Comparison of ENCODE assay signal across 18 cellular contexts in the genomic region with DNA sequence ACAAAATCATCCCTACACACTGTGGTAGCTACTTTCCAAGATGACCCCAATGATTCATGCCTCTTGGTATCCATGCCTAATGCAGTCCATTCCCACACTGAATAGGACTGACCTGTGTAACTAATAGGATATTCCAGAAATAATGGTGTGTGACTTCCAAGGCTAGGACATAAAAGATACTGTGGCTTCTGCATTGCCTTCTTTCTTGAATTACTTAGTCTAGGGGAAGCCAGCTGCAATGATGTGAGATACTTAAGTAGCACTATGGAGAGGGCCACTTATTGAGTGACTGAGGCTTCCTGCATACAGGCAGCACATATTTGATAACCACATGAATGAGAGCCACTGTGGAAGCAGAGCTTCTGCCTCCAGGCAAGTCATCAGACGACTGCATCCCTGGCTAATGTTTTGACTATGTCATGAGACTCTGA. TPM values are rescaled to one million over a fixed set of nuclear protein-coding genes. Genes with fewer than 3 reads are reported as not detected.
DNase-seq lines count a peak whose midpoint lies in the region; ATAC-seq and TF ChIP-seq lines count a peak whose summit lies in the region.
"Had no signal": no experiment of that assay in that cellular context is flagged by ENCODE, and none has a peak within 500 bp of the region (broad histone marks: within the 10 kb centered on the region; RNA-seq: fewer than 3 reads in every experiment).

No MANE protein-coding gene starts in this region.

- in situ Hi-C loops in ACHN (cut with HindIII; ENCODE audit: low pct_ligation_motif_present, low pct_unique_long_range_greater_than_20kb, low sequenced_read_pairs): no loop called here

- TF ChIP-seq CTCF in WTC11 (IDR thresholded peaks at IDR 0.05) (no peak), RWPE1 (conservative IDR thresholded peaks at IDR 0.05; ENCODE audit: low read depth) (no peak), spleen (IDR thresholded peaks at IDR 0.05 in 8 of 11, conservative IDR thresholded peaks at IDR 0.05 in 3 of 11) (no peak)

- intact Hi-C loops in spleen (cut with DNase I; ENCODE audit: low total_unique reads): no loop called here

- peaks cover 0 to 15% (median 0%) of the 10 kb centered on the region in 6 donors for H3K36me3 ChIP-seq in spleen
- H3K36me3 ChIP-seq: vagina had no signal

- DNase-seq in ACHN (peak; percentile 31), GM04503 (ENCODE audit: low read depth) (peak; percentile 70), WTC11 (ENCODE audit: low spot score) (no peak), kidney glomerular epithelial cell (lab: John Stamatoyannopoulos, UW) (peak; percentile 43), RWPE1 (ENCODE audit: low spot score) (no peak), GF-D8 (lab: John Stamatoyannopoulos, UW) (no peak), spleen (no peak)
- DNase-seq: activated effector memory CD4-positive, alpha-beta T cell treated with anti-CD3 and anti-CD28 coated beads, Interleukin-2, amount 50 U/mL, for 16 hours; central memory CD4-positive, alpha-beta T cell; MM.1S; NCI-H2171 treated with DMSO at 0.1 percent for 48 hours; retina; stimulated activated CD4-positive, alpha-beta T cell treated with anti-CD3 and anti-CD28 coated beads, Interleukin-2, amount 100 ng/mL, for 48 hours; T-cell had no signal

- 0 out of 2 replicates have a peak overlapping the region, but pooled peaks have one; percentile 21 for H3K27ac Mint-ChIP-seq in WTC11
- H3K27ac Mint-ChIP-seq: stimulated activated memory B cell treated with anti-CD40 and anti-IgM and Interleukin-4, amounts not matched to agents 10 μg/mL and 1 μg/mL and 100 μg/mL, for 72 hours; T-cell had no signal

- H3K4me1 ChIP-seq in spleen: peaks cover 0 to 9% (median 1%) of the 10 kb centered on the region in 6 donors
- H3K4me1 ChIP-seq: vagina had no signal

- no peak overlapping the region for H3K4me3 ChIP-seq in spleen
- H3K4me3 ChIP-seq: vagina had no signal

- ATAC-seq in WTC11: no peak
- ATAC-seq in HG03135 (IDR thresholded peaks at IDR 0.05; ENCODE audit: unreplicated experiment): no peak
- ATAC-seq: stimulated activated memory B cell treated with anti-CD40 and anti-IgM and Interleukin-4, amounts not matched to agents 10 μg/mL and 1 μg/mL and 100 μg/mL, for 72 hours; T-cell had no signal

- no peak overlapping the region for H3K4me3 Mint-ChIP-seq in WTC11
- H3K4me3 Mint-ChIP-seq: stimulated activated memory B cell treated with anti-CD40 and anti-IgM and Interleukin-4, amounts not matched to agents 10 μg/mL and 1 μg/mL and 100 μg/mL, for 72 hours; T-cell had no signal

- POLR2A ChIA-PET in WTC11 (lab: Charles Lee) (no interaction called here), RWPE1 (lab: Yijun Ruan, JAX; ENCODE audit: low non-redundant PET) (no interaction called here)

- no peaks in the 10 kb centered on the region for H3K9me3 ChIP-seq in spleen
- H3K9me3 ChIP-seq: vagina had no signal

- no peak for TF ChIP-seq POLR2A in spleen (IDR thresholded peaks at IDR 0.05)

- no peaks in the 10 kb centered on the region for H3K27me3 Mint-ChIP-seq in WTC11 (ENCODE audit: low read depth)
- H3K27me3 Mint-ChIP-seq: stimulated activated memory B cell treated with anti-CD40 and anti-IgM and Interleukin-4, amounts not matched to agents 10 μg/mL and 1 μg/mL and 100 μg/mL, for 72 hours; T-cell had no signal

- H3K4me1 Mint-ChIP-seq in WTC11: peaks cover 53% of the 10 kb centered on the region

- CTCF ChIA-PET in WTC11 (lab: Charles Lee): interaction anchor here (0.8 to 1.3 kb wide), 2 partner anchors 10 to 526 kb away, joined by 3 to 5 read pairs; no protein-coding TSS in a partner anchor
- CTCF ChIA-PET in RWPE1 (lab: Yijun Ruan, JAX): interaction anchor here (0.6 kb wide), 2 partner anchors 198 to 279 kb away, joined by 3 to 4 read pairs; no protein-coding TSS in a partner anchor

- H3K9me3 Mint-ChIP-seq in WTC11: no peaks in the 10 kb centered on the region
- H3K9me3 Mint-ChIP-seq: stimulated activated memory B cell treated with anti-CD40 and anti-IgM and Interleukin-4, amounts not matched to agents 10 μg/mL and 1 μg/mL and 100 μg/mL, for 72 hours; T-cell had no signal

- no peaks in the 10 kb centered on the region for H3K27me3 ChIP-seq in spleen (replicated peaks in 1 of 7)
- H3K27me3 ChIP-seq: vagina had no signal

- H3K36me3 Mint-ChIP-seq in WTC11: no peaks in the 10 kb centered on the region

- WGBS in spleen, 5 donors: 82 to 93% (median 87%) methylated on average over 1 of the region's 1 CpG

- H3K27ac ChIP-seq in RWPE1: no peak overlapping the region
- H3K27ac ChIP-seq in spleen: no peak overlapping the region
- H3K27ac ChIP-seq: HL-60, vagina had no signal

TF ChIP-seq in WTC11, 78 proteins besides CTCF, POLR2A, EP300 and RAD21 (continues in another document):
- TF ChIP-seq ATF1 (CRISPR knock-in tag; IDR thresholded peaks at IDR 0.05) (no peak), ERG (CRISPR knock-in tag; IDR thresholded peaks at IDR 0.05) (no peak), JUN (CRISPR knock-in tag; IDR thresholded peaks at IDR 0.05) (no peak), ZSCAN18 (CRISPR knock-in tag; IDR thresholded peaks at IDR 0.05) (no peak), FOXK1 (CRISPR knock-in tag; IDR thresholded peaks at IDR 0.05) (no peak), SMAD3 (CRISPR knock-in tag; IDR thresholded peaks at IDR 0.05; ENCODE audit: borderline replicate concordance) (no peak), ZNF671 (CRISPR knock-in tag; IDR thresholded peaks at IDR 0.05) (no peak)
- TF ChIP-seq, protein P1, sequence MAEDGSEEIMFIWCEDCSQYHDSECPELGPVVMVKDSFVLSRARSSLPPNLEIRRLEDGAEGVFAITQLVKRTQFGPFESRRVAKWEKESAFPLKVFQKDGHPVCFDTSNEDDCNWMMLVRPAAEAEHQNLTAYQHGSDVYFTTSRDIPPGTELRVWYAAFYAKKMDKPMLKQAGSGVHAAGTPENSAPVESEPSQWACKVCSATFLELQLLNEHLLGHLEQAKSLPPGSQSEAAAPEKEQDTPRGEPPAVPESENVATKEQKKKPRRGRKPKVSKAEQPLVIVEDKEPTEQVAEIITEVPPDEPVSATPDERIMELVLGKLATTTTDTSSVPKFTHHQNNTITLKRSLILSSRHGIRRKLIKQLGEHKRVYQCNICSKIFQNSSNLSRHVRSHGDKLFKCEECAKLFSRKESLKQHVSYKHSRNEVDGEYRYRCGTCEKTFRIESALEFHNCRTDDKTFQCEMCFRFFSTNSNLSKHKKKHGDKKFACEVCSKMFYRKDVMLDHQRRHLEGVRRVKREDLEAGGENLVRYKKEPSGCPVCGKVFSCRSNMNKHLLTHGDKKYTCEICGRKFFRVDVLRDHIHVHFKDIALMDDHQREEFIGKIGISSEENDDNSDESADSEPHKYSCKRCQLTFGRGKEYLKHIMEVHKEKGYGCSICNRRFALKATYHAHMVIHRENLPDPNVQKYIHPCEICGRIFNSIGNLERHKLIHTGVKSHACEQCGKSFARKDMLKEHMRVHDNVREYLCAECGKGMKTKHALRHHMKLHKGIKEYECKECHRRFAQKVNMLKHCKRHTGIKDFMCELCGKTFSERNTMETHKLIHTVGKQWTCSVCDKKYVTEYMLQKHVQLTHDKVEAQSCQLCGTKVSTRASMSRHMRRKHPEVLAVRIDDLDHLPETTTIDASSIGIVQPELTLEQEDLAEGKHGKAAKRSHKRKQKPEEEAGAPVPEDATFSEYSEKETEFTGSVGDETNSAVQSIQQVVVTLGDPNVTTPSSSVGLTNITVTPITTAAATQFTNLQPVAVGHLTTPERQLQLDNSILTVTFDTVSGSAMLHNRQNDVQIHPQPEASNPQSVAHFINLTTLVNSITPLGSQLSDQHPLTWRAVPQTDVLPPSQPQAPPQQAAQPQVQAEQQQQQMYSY (CRISPR knock-in tag; IDR thresholded peaks at IDR 0.05): no peak
- TF ChIP-seq, protein P2, sequence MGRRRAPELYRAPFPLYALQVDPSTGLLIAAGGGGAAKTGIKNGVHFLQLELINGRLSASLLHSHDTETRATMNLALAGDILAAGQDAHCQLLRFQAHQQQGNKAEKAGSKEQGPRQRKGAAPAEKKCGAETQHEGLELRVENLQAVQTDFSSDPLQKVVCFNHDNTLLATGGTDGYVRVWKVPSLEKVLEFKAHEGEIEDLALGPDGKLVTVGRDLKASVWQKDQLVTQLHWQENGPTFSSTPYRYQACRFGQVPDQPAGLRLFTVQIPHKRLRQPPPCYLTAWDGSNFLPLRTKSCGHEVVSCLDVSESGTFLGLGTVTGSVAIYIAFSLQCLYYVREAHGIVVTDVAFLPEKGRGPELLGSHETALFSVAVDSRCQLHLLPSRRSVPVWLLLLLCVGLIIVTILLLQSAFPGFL (CRISPR knock-in tag; IDR thresholded peaks at IDR 0.05; ENCODE audit: borderline replicate concordance): no peak

RNA-seq across cellular contexts. Expression of gene NR1I2, which starts 50.1 kb away (rescaled TPM):
- total RNA-seq in WTC11 (2021): 1.7 to 2.8 TPM (median 2.7 TPM) in 3 replicates
- total RNA-seq in spleen: 1 to 10 TPM in 2 of 7 donors, under 1 TPM in 4, not detected in 1; 0.42 to 1.1 (median 0.65) TPM
- polyA plus RNA-seq in spleen: under 1 TPM; 0.26 to 0.64 (median 0.37) TPM
- total RNA-seq: vagina had no signal

Comparison
In these comparisons a context has a peak if more than half of its experiments do, and no peak if none do; other contexts are left out.
1. DNase-seq: peak in ACHN (single experiment), GM04503 (single experiment) and kidney glomerular epithelial cell (single experiment); none in WTC11 (single experiment), RWPE1 (single experiment), GF-D8 (single experiment) and spleen (single experiment).